10 cellular contexts compared by ENCODE assay signal in the genomic region with DNA sequence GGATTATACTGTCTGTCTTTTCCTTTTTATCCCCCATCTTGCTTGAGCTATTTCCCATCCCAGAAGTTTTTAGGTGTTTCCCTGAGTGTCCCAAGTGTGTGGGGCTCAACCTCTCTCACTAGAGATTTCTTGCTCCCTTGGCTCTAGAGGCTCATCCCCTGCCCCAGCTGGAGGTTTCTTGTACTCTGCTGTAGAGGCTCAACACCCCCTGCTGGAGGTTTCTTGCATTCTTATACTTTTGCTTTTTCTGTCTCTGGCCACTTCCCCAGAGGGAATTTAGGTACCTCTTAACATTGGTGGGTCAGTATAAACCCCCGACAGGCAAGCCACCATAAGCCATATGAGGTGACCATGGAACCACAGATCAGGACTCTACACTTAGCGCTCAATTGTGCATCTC.
DNase-seq lines count a peak whose midpoint lies in the region; ATAC-seq and TF ChIP-seq lines count a peak whose summit lies in the region.
"Had no signal": no experiment of that assay in that cellular context is flagged by ENCODE, and none has a peak within 500 bp of the region (broad histone marks: within the 10 kb centered on the region; RNA-seq: fewer than 3 reads in every experiment).

No MANE protein-coding gene starts in this region.

- peaks cover under 1% of the 10 kb centered on the region for H3K79me1 ChIP-seq in trophoblast cell (ENCODE audit: low read length)

- H3K4me3 ChIP-seq in HCT116 (replicated peaks in 1 of 2; ENCODE audit: low read depth in 1 of 2, low read length in 2 of 2) (no peak overlapping the region), adipocyte (ENCODE audit: low read length) (peak overlapping the region; percentile 18), liver (ENCODE audit: low read depth in 1 of 3, low read length in 3 of 3) (no peak overlapping the region), trophoblast cell (ENCODE audit: low read depth, low read length) (no peak overlapping the region)

- H4K12ac ChIP-seq in trophoblast cell (ENCODE audit: low read depth, low read length) = no peak overlapping the region

- POLR2A ChIA-PET in HCT116 (lab: Charles Lee) = no interaction called here

- CTCF ChIA-PET in HCT116 (lab: Charles Lee) = no interaction called here

- no peak overlapping the region for H2BK120ac ChIP-seq in trophoblast cell (ENCODE audit: insufficient read depth, low read length, poor library complexity)

- H3K79me2 ChIP-seq in HCT116 (ENCODE audit: insufficient read depth, low read length) = no peaks in the 10 kb centered on the region
- no peaks in the 10 kb centered on the region for H3K79me2 ChIP-seq in trophoblast cell (ENCODE audit: control insufficient read depth, insufficient read depth, low read length, poor library complexity)

- H3K9ac ChIP-seq in HCT116 (ENCODE audit: low read length) (no peak overlapping the region), adipocyte (ENCODE audit: low read length) (no peak overlapping the region), liver (ENCODE audit: low read depth in 1 of 2, low read length in 2 of 2) (no peak overlapping the region), trophoblast cell (ENCODE audit: low read length) (no peak overlapping the region)

- H2AK5ac ChIP-seq in trophoblast cell (ENCODE audit: low read length) = no peak overlapping the region

- no peak overlapping the region for H3K14ac ChIP-seq in trophoblast cell (ENCODE audit: low read length)

- WGBS in liver = 93% methylated on average over 2 of the region's 2 CpGs
- WGBS in trophoblast cell (ENCODE audit: extremely low coverage, insufficient coverage, insufficient read length) = no CpG with 5 or more reads among the region's 2 CpGs

- H4K8ac ChIP-seq in trophoblast cell (ENCODE audit: low read depth, low read length) = no peak overlapping the region

- peak; percentile 24; the same call in 1 of the 2 replicates for TF ChIP-seq RAD21 in HCT116 (IDR thresholded peaks at IDR 0.05; ENCODE audit: low read depth)
- peak; percentile 54 to 63 for TF ChIP-seq RAD21 in liver (IDR thresholded peaks at IDR 0.05)

- TF ChIP-seq CTCF in HCT116 (IDR thresholded peaks at IDR 0.05 in 2 of 3, conservative IDR thresholded peaks at IDR 0.05 in 1 of 3; ENCODE audit: borderline replicate concordance in 1 of 3, insufficient read depth in 1 of 3, low read depth in 2 of 3, low read length in 2 of 3) = peak in 2 of 3 experiments; percentile 23 to 28; a peak in 3 of 6 replicates
- TF ChIP-seq CTCF in liver (IDR thresholded peaks at IDR 0.05; ENCODE audit: low read depth, low read length, missing input control) = peak; percentile 7

- H3K9me3 ChIP-seq in HCT116 (ENCODE audit: control insufficient read depth in 1 of 2, insufficient read depth in 1 of 2, low read depth in 1 of 2, low read length in 2 of 2) (peaks cover 2 to 43% of the 10 kb centered on the region in 2 experiments; a peak in 2 of 4 replicates), adipocyte (ENCODE audit: control insufficient read depth, low read length) (peaks cover 37% of the 10 kb centered on the region), liver (ENCODE audit: control insufficient read depth in 4 of 4, low read length in 3 of 4) (peaks cover 2 to 24% (median 12%) of the 10 kb centered on the region in 4 donors), trophoblast cell (ENCODE audit: insufficient read depth, low read depth, low read length) (peaks cover 14% of the 10 kb centered on the region)

- H3K27ac ChIP-seq in HCT116 (ENCODE audit: low read depth, low read length) (no peak overlapping the region), liver (ENCODE audit: low read depth in 1 of 2, low read length in 2 of 2) (no peak overlapping the region), trophoblast cell (ENCODE audit: low read depth, low read length) (no peak overlapping the region)

- no peak overlapping the region for H3K23ac ChIP-seq in trophoblast cell (ENCODE audit: low read length)

- 0 out of 4 replicates have a peak, but pooled peaks cover 0 to 3% of the 10 kb centered on the region in 2 experiments for H3K4me1 ChIP-seq in HCT116 (ENCODE audit: control insufficient read depth in 1 of 2, insufficient read depth in 2 of 2, low read length in 2 of 2)
- H3K4me1 ChIP-seq in adipocyte (ENCODE audit: control insufficient read depth, insufficient read depth, low read length) = peaks cover 7% of the 10 kb centered on the region
- H3K4me1 ChIP-seq in liver (ENCODE audit: control insufficient read depth in 4 of 4, insufficient read depth in 4 of 4, low read length in 3 of 4) = no peaks in the 10 kb centered on the region
- no peaks in the 10 kb centered on the region for H3K4me1 ChIP-seq in trophoblast cell (ENCODE audit: control insufficient read depth in 1 of 2, insufficient read depth in 2 of 2, low read length in 2 of 2)

- H4K20me1 ChIP-seq in HCT116 (ENCODE audit: insufficient read depth) = no peaks in the 10 kb centered on the region

- no peak overlapping the region for H4K91ac ChIP-seq in trophoblast cell (ENCODE audit: low read depth, low read length)

- no peak overlapping the region for H2BK12ac ChIP-seq in trophoblast cell (ENCODE audit: low read length)

- RAD21 ChIA-PET in HCT116 (lab: Charles Lee; ENCODE audit: low non-redundant PET in 1 of 2, low total read pairs in 2 of 2, uncharacterized antibody in 2 of 2, unreplicated experiment in 2 of 2) = no interaction called here

- H3K4ac ChIP-seq in trophoblast cell (ENCODE audit: low read depth, low read length) = no peak overlapping the region

- no peaks in the 10 kb centered on the region for H3K9me2 ChIP-seq in HCT116 (ENCODE audit: insufficient read depth)

- TF ChIP-seq POLR2A in HCT116 (IDR thresholded peaks at IDR 0.05; ENCODE audit: borderline replicate concordance, extremely low read depth, insufficient read depth, insufficient read length) = no peak

- H3K36me3 ChIP-seq in HCT116 (ENCODE audit: control insufficient read depth in 1 of 2, insufficient read depth in 2 of 2, low read length in 2 of 2) = peaks cover 0 to 4% of the 10 kb centered on the region in 2 experiments; a peak in 1 of 4 replicates
- no peaks in the 10 kb centered on the region for H3K36me3 ChIP-seq in adipocyte (ENCODE audit: control insufficient read depth, insufficient read depth, low read length, severe bottlenecking)
- H3K36me3 ChIP-seq in liver (ENCODE audit: control insufficient read depth in 4 of 4, insufficient read depth in 3 of 4, low read depth in 1 of 4, low read length in 3 of 4) = no peaks in the 10 kb centered on the region
- peaks cover 2 to 7% of the 10 kb centered on the region in 2 experiments for H3K36me3 ChIP-seq in trophoblast cell (ENCODE audit: control insufficient read depth in 1 of 2, insufficient read depth in 2 of 2, low read length in 2 of 2)

- H3K4me2 ChIP-seq in HCT116 (ENCODE audit: low read length) (no peak overlapping the region), trophoblast cell (ENCODE audit: low read length) (no peak overlapping the region)

- H2BK5ac ChIP-seq in trophoblast cell (ENCODE audit: low read depth, low read length, poor library complexity) = no peak overlapping the region

- DNase-seq in SKM-1 treated with dmso at 0.1 percent for 144 hours (lab: John Stamatoyannopoulos, UW; ENCODE audit: unreplicated experiment) = peak; percentile 50
- no peak for DNase-seq in SKM-1 (lab: John Stamatoyannopoulos, UW; ENCODE audit: unreplicated experiment)
- DNase-seq in HCT116 (ENCODE audit: low read depth, low spot score) = no peak
- no peak for DNase-seq in adipocyte (ENCODE audit: low read depth)
- no peak for DNase-seq in NOMO-1 treated with dmso at 0.1 percent for 144 hours (lab: John Stamatoyannopoulos, UW; ENCODE audit: unreplicated experiment)
- no peak for DNase-seq in trophoblast cell
- DNase-seq: activated T-cell treated with anti-CD3 and anti-CD28 coated beads, Interleukin-2, amount 50 U/mL, for 1 hour; mammary epithelial cell had no signal

- H2AFZ ChIP-seq in HCT116 (ENCODE audit: low read depth, low read length, poor library complexity, severe bottlenecking) (no peak overlapping the region), trophoblast cell (ENCODE audit: insufficient read depth, low read length, poor library complexity) (no peak overlapping the region)

- no peak for ATAC-seq in HCT116
- ATAC-seq in GM19324 (IDR thresholded peaks at IDR 0.05; ENCODE audit: low FRiP score, unreplicated experiment) = no peak

- BruUV-seq in HCT116 (replicated peaks; lab: Mats Ljungman, UMichigan) = no TSS peak

- intact Hi-C loops in HCT116 (cut with micrococcal nuclease) = no loop called here

- H3K27me3 ChIP-seq in HCT116 (ENCODE audit: insufficient read depth, low read length) (no peaks in the 10 kb centered on the region), adipocyte (replicated peaks; ENCODE audit: control insufficient read depth, insufficient read depth, low read length) (no peaks in the 10 kb centered on the region), liver (ENCODE audit: control insufficient read depth in 4 of 4, insufficient read depth in 4 of 4, low read length in 3 of 4) (no peaks in the 10 kb centered on the region), trophoblast cell (ENCODE audit: insufficient read depth, low read length) (no peaks in the 10 kb centered on the region)

- no peak overlapping the region for H3K18ac ChIP-seq in trophoblast cell (ENCODE audit: low read length)

TF ChIP-seq in HCT116, 20 proteins besides CTCF, POLR2A, EP300 and RAD21 (continues in another document):
- TF ChIP-seq EZH2 (IDR thresholded peaks at IDR 0.05) (no peak), SRF (IDR thresholded peaks at IDR 0.05; ENCODE audit: low read depth) (no peak), CEBPB (IDR thresholded peaks at IDR 0.05; ENCODE audit: low read depth) (no peak), ZNF274 (IDR thresholded peaks at IDR 0.05; ENCODE audit: low read depth, low read length) (no peak), TCF7L2 (IDR thresholded peaks at IDR 0.05; ENCODE audit: borderline replicate concordance, extremely low read depth, insufficient read depth, insufficient read length) (no peak), SP1 (IDR thresholded peaks at IDR 0.05; ENCODE audit: low read depth) (no peak)
- TF ChIP-seq, protein P1, sequence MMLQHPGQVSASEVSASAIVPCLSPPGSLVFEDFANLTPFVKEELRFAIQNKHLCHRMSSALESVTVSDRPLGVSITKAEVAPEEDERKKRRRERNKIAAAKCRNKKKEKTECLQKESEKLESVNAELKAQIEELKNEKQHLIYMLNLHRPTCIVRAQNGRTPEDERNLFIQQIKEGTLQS (IDR thresholded peaks at IDR 0.05) = no peak

TF ChIP-seq in liver, 16 proteins besides CTCF, POLR2A, EP300 and RAD21 (continues in another document):
- no peak for TF ChIP-seq TAF1 (conservative IDR thresholded peaks at IDR 0.05)
- no peak for TF ChIP-seq EGR1 (IDR thresholded peaks at IDR 0.05; ENCODE audit: low read depth in 2 of 2)
- TF ChIP-seq GABPA (IDR thresholded peaks at IDR 0.05 in 1 of 2, conservative IDR thresholded peaks at IDR 0.05 in 1 of 2) = no peak
- no peak for TF ChIP-seq JUND (IDR thresholded peaks at IDR 0.05)
- no peak for TF ChIP-seq HNF4A (conservative IDR thresholded peaks at IDR 0.05)
